Comparison of ENCODE assay signal across 26 cellular contexts in the genomic region with DNA sequence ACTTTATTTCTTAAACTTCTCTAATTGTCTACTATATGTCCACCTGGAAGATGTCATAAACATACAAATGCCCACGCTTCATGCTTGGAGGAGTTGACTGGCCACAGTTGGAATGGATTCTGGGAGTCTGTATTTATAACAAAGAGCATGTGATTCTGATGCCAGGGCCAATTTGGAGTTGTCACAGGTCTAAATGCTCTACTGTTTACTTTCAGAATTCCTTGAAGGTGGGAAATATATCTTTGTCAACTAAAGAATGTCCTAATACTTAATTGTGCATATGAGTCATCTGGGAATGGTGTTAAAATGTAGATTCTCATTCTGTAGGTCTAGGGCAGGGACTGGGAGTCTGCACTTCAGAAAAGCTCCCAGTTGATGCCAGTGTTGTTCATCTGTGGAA.
DNase-seq lines count a peak whose midpoint lies in the region; ATAC-seq, FAIRE-seq and TF ChIP-seq lines count a peak whose summit lies in the region.
"Had no signal": no experiment of that assay in that cellular context is flagged by ENCODE, and none has a peak within 500 bp of the region (broad histone marks: within the 10 kb centered on the region; RNA-seq: fewer than 3 reads in every experiment).

No MANE protein-coding gene starts in this region.

- no peak overlapping the region for H3K4me3 Mint-ChIP-seq in Calu3 (ENCODE audit: low read depth, unreplicated experiment)
- H3K4me3 Mint-ChIP-seq: B cell; CD4-positive, CD25-positive, alpha-beta regulatory T cell; CD8-positive, alpha-beta T cell had no signal

- H3K9me3 ChIP-seq in PC-9 (ENCODE audit: insufficient read depth, low read depth), result no peaks in the 10 kb centered on the region
- H3K9me3 ChIP-seq: BLaER1, Caco-2 had no signal

- BruUV-seq in Calu3 (replicated peaks; lab: Mats Ljungman, UMichigan) (no TSS peak), PC-9 (replicated peaks; lab: Mats Ljungman, UMichigan) (no TSS peak)

- H4K20me1 ChIP-seq in PC-9 (ENCODE audit: insufficient read depth), result no peaks in the 10 kb centered on the region
- H4K20me1 ChIP-seq: BLaER1 had no signal

- H3K27me3 ChIP-seq in PC-9 (ENCODE audit: insufficient read depth, low read depth), result no peaks in the 10 kb centered on the region
- no peaks in the 10 kb centered on the region for H3K27me3 ChIP-seq in bronchial epithelial cell (ENCODE audit: control insufficient read depth, insufficient read depth, low read length)
- H3K27me3 ChIP-seq: BLaER1 had no signal

- no peaks in the 10 kb centered on the region for H3F3A ChIP-seq in PC-9 (ENCODE audit: insufficient read depth, low read depth)

- TF ChIP-seq CTCF in Calu3 (IDR thresholded peaks at IDR 0.05; ENCODE audit: unreplicated experiment) (no peak), PC-9 (conservative IDR thresholded peaks at IDR 0.05) (no peak), bronchial epithelial cell (IDR thresholded peaks at IDR 0.05; ENCODE audit: insufficient read depth, low read length, severe bottlenecking) (no peak)

- no peak overlapping the region for H3K4me3 ChIP-seq in PC-9
- H3K4me3 ChIP-seq in bronchial epithelial cell (ENCODE audit: low read depth, low read length), result no peak overlapping the region
- H3K4me3 ChIP-seq: BLaER1, GM23248 had no signal

- no peaks in the 10 kb centered on the region for H3K9me3 Mint-ChIP-seq in Calu3 (ENCODE audit: low read depth, unreplicated experiment)
- H3K9me3 Mint-ChIP-seq: CD8-positive, alpha-beta T cell had no signal

- H3K4me1 ChIP-seq in PC-9 (replicated peaks; ENCODE audit: insufficient read depth), result peaks cover 8% of the 10 kb centered on the region; the same call in 1 of the 2 replicates
- H3K4me1 ChIP-seq: BLaER1, Caco-2 had no signal

- ATAC-seq in GM18511 (IDR thresholded peaks at IDR 0.05; ENCODE audit: unreplicated experiment), result no peak
- ATAC-seq: CD8-positive, alpha-beta T cell had no signal

- no peaks in the 10 kb centered on the region for H3K79me2 ChIP-seq in PC-9 (ENCODE audit: low read depth)

- no peak overlapping the region for H2AFZ ChIP-seq in PC-9
- H2AFZ ChIP-seq: GM23248 had no signal

- H3K36me3 ChIP-seq in PC-9 (ENCODE audit: low read depth), result no peaks in the 10 kb centered on the region
- no peaks in the 10 kb centered on the region for H3K36me3 ChIP-seq in bronchial epithelial cell (ENCODE audit: control insufficient read depth, insufficient read depth, low read length)
- H3K36me3 ChIP-seq: BLaER1 had no signal

- intact Hi-C loops in Calu3 (cut with micrococcal nuclease; ENCODE audit: unreplicated experiment) (loop anchor here (5.0 to 10.0 kb wide), 2 partner anchors 75 to 217 kb away; no protein-coding TSS in a partner anchor), PC-9 (cut with micrococcal nuclease; ENCODE audit: unreplicated experiment) (loop anchor here (5.0 kb wide), 1 partner anchor 70 kb away; no protein-coding TSS in a partner anchor), posterior vena cava (cut with DNase I) (no loop called here)

- DNase-seq in Calu3 (peak; percentile 2), PC-9 (peak in 1 of 2 experiments; percentile 46), bronchial epithelial cell (ENCODE audit: low read depth) (peak; percentile 52), renal cortical epithelial cell (ENCODE audit: low read depth) (peak; percentile 75), posterior vena cava (ENCODE audit: low spot score) (no peak), NCI-H1694 (lab: John Stamatoyannopoulos, UW) (no peak)
- DNase-seq in activated naive CD4-positive, alpha-beta T cell treated with Interleukin-2 at 50 U/mL for 16 hours, result no peak
- DNase-seq: Caco-2; CD4-positive, CD25-positive, alpha-beta regulatory T cell; CD8-positive, alpha-beta T cell; DMS 273 treated with DMSO at 0.1 percent for 48 hours; DMS79; GF-D8; GM23248; H7; HCEC 1CT had no signal

- H3K36me3 Mint-ChIP-seq in Calu3 (ENCODE audit: insufficient read depth, unreplicated experiment), result no peaks in the 10 kb centered on the region
- H3K36me3 Mint-ChIP-seq: CD4-positive, CD25-positive, alpha-beta regulatory T cell; CD8-positive, alpha-beta T cell had no signal

- 0 out of 2 replicates have a peak overlapping the region, but pooled peaks have one; percentile 16 for H3K27ac ChIP-seq in PC-9
- H3K27ac ChIP-seq: 22Rv1, BLaER1, C4-2B, GM23248 had no signal

- no peak overlapping the region for H3K27ac Mint-ChIP-seq in Calu3 (ENCODE audit: unreplicated experiment)
- H3K27ac Mint-ChIP-seq: B cell; CD4-positive, CD25-positive, alpha-beta regulatory T cell; CD8-positive, alpha-beta T cell had no signal

- H3K4me2 ChIP-seq in PC-9, result no peak overlapping the region
- H3K4me2 ChIP-seq: BLaER1 had no signal

- POLR2A ChIA-PET in PC-9 (lab: Charles Lee; ENCODE audit: unreplicated experiment), result no interaction called here

- H3K9me2 ChIP-seq in PC-9 (ENCODE audit: insufficient read depth), result no peaks in the 10 kb centered on the region

- H3K27me3 Mint-ChIP-seq in Calu3 (ENCODE audit: unreplicated experiment), result no peaks in the 10 kb centered on the region
- H3K27me3 Mint-ChIP-seq: B cell; CD4-positive, CD25-positive, alpha-beta regulatory T cell had no signal

- H3K4me1 Mint-ChIP-seq in Calu3 (ENCODE audit: low read depth, unreplicated experiment), result peaks cover 15% of the 10 kb centered on the region
- H3K4me1 Mint-ChIP-seq: B cell; CD4-positive, CD25-positive, alpha-beta regulatory T cell had no signal

- CTCF ChIA-PET in Calu3 (lab: Charles Lee), result interaction anchor here (1.1 kb wide), 1 partner anchor 8 kb away, joined by 3 read pairs; no protein-coding TSS in a partner anchor
- CTCF ChIA-PET in PC-9 (lab: Charles Lee), result no interaction called here

- FAIRE-seq in bronchial epithelial cell (lab: Jason Lieb, UNC), result no peak
- FAIRE-seq: A204.1, D721Med, GM12891, GM18507, H1 had no signal

Comparison
In these comparisons a context has a peak if more than half of its experiments do, and no peak if none do; other contexts are left out.
1. DNase-seq: peak in Calu3 (single experiment), bronchial epithelial cell (single experiment) and renal cortical epithelial cell (single experiment); none in posterior vena cava (single experiment), activated naive CD4-positive, alpha-beta T cell treated with Interleukin-2 at 50 U/mL for 16 hours (single experiment) and NCI-H1694 (single experiment).
2. intact Hi-C loops: an anchor here in Calu3 (5.0 to 10.0 kb wide) and PC-9 (5.0 kb wide); none called in posterior vena cava.